In the genomic region with DNA sequence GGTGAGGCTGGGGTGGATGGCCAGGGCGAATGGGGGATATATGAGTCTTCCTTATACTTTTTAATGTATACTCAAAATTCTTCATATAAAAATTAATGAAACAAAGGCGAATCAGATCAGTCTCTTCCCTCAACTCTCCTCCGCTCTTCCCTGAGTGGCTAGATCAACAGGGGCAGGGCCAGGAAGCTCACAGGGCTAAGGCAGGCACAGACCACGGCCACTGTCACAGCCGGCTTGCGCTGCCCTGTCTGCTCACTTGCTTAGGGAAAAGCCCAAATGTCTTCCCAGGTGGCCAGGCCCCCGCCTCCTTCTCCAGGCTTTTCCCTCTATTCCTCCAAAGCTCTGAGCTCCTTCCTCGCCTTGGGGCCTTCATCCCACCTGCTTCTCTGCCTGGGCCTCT, we compare ENCODE assay signal across 21 cellular contexts. TPM values are rescaled to one million over a fixed set of nuclear protein-coding genes. Genes with fewer than 3 reads are reported as not detected.
"Had no signal": no experiment of that assay in that cellular context is flagged by ENCODE, and none has a peak within 500 bp of the region (broad histone marks: within the 10 kb centered on the region; RNA-seq: fewer than 3 reads in every experiment).

No MANE protein-coding gene starts in this region.

- H3K27ac Mint-ChIP-seq: effector memory CD8-positive, alpha-beta T cell; nephron progenitor cell had no signal

- H3K27me3 ChIP-seq: testis had no signal

- H3K4me1 ChIP-seq: breast epithelium, testis had no signal

- H3K27ac ChIP-seq: breast epithelium, epithelial cell of prostate, heart left ventricle, stomach, testis, upper lobe of right lung, WERI-Rb-1 had no signal

- H3K36me3 ChIP-seq: breast epithelium, heart left ventricle, stomach, upper lobe of right lung, WERI-Rb-1 had no signal

- H3K4me3 ChIP-seq: breast epithelium, heart left ventricle, stomach, upper lobe of right lung had no signal

- ATAC-seq: heart left ventricle, sciatic nerve, upper lobe of right lung had no signal

- H3K9me3 ChIP-seq: breast epithelium, heart left ventricle, testis, upper lobe of right lung had no signal

- H3K9me3 Mint-ChIP-seq: effector memory CD8-positive, alpha-beta T cell had no signal

- DNase-seq: activated CD4-positive, alpha-beta T cell treated with anti-CD3 and anti-CD28 coated beads, Interleukin-2, amount 50 U/mL, for 1 hour; activated CD8-positive, alpha-beta memory T cell treated with anti-CD3 and anti-CD28 coated beads for 24 hours; activated naive CD4-positive, alpha-beta T cell treated with anti-CD3 and anti-CD28 coated beads, Interleukin-2, amount 50 U/mL, for 16 hours; anterior cingulate cortex; dermis blood vessel endothelial cell; effector memory CD8-positive, alpha-beta T cell; foreskin melanocyte; heart left ventricle; nephron progenitor cell; stomach; testis; upper lobe of right lung; WERI-Rb-1 had no signal

RNA-seq across cellular contexts. Expression of gene GRIN2C, which starts 6.0 kb away (rescaled TPM):
- total RNA-seq: upper lobe of right lung had no signal

RNA-seq across cellular contexts. Expression of gene FADS6, which starts 39.8 kb away (rescaled TPM):
- total RNA-seq: chondrocyte, dermis blood vessel endothelial cell, fibroblast of lung, heart left ventricle, mesenteric fat pad, osteocyte, pulmonary artery endothelial cell, sciatic nerve, upper lobe of right lung had no signal
- polyA plus RNA-seq: fibroblast of lung, heart left ventricle had no signal
